ENCODE assay signal across 23 cellular contexts in genomic region chr10:15280462-15280861, GRCh38.
"Had no signal": no experiment of that assay in that cellular context is flagged by ENCODE, and none has a peak within 500 bp of the region (broad histone marks: within the 10 kb centered on the region; RNA-seq: fewer than 3 reads in every experiment).

No MANE protein-coding gene starts in this region.

- H3K9me3 ChIP-seq: mucosa of descending colon, thoracic aorta, vagina had no signal

- H3K4me3 ChIP-seq: mucosa of descending colon, thoracic aorta, vagina had no signal

- FAIRE-seq: astrocyte, frontal cortex, islet of Langerhans, TTC549 had no signal

- H3K4me1 ChIP-seq: vagina had no signal

- H3K27ac ChIP-seq: brain microvascular endothelial cell, thoracic aorta, vagina, VCaP had no signal

- ATAC-seq: esophagus mucosa; left ventricle myocardium superior; mucosa of descending colon; natural killer cell treated with Interleukin-12 subunit alpha and Interleukin-12 subunit beta and Interleukin-15 and Interleukin-18, amount 100 ng/mL, for 72 hours; right cardiac atrium had no signal

- H3K27me3 ChIP-seq: brain microvascular endothelial cell, vagina had no signal

- H3K36me3 ChIP-seq: thoracic aorta, vagina had no signal

- DNase-seq: activated CD4-positive, alpha-beta T cell treated with anti-CD3 and anti-CD28 coated beads for 4 hours; activated CD4-positive, alpha-beta T cell treated with anti-CD3 and anti-CD28 coated beads, Interleukin-2, amount 50 U/mL, for 4 hours; activated effector memory CD4-positive, alpha-beta T cell treated with Interleukin-2 at 50 U/mL for 16 hours; activated naive CD4-positive, alpha-beta T cell treated with Interleukin-2 at 50 U/mL for 16 hours; activated naive CD8-positive, alpha-beta T cell treated with anti-CD3 and anti-CD28 coated beads, Interleukin-2, amount 10 ng/mL, durations not matched to agents 7 days and 5 days; activated T-cell treated with anti-CD3 and anti-CD28 coated beads for 4 hours; brain microvascular endothelial cell; central memory CD4-positive, alpha-beta T cell; effector memory CD4-positive, alpha-beta T cell; left ventricle myocardium superior; mucosa of descending colon; right cardiac atrium; stimulated activated CD4-positive, alpha-beta T cell treated with anti-CD3 and anti-CD28 coated beads, Interleukin-2, amount 100 ng/mL, for 48 hours; stimulated activated naive CD4-positive, alpha-beta T cell treated with Interleukin-2 at 50 U/mL for 16 hours had no signal
